13 cellular contexts compared by ENCODE assay signal in the genomic region with DNA sequence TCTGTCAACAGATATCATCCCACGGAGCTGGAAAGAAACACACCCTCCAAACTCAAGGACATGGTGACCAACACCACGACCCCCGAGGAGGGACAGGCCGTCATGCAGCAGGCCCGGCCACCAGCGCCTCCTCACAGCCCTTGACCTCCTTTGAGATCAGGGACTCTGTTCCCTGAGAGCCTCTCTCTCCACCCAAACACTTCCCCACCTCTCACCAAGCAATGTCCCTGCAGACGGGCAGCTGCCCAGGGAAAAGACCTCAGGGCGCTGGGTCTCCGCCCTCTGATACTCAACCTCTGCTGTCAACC. TPM values are rescaled to one million over a fixed set of nuclear protein-coding genes. Genes with fewer than 3 reads are reported as not detected.
DNase-seq lines count a peak whose midpoint lies in the region; ATAC-seq and TF ChIP-seq lines count a peak whose summit lies in the region.
"Had no signal": no experiment of that assay in that cellular context is flagged by ENCODE, and none has a peak within 500 bp of the region (broad histone marks: within the 10 kb centered on the region; RNA-seq: fewer than 3 reads in every experiment).

No MANE protein-coding gene starts in this region.

- no TSS peak for BruUV-seq in MCF 10A (replicated peaks; lab: Mats Ljungman, UMichigan)

- H3K27me3 Mint-ChIP-seq in MCF 10A (ENCODE audit: insufficient read depth, unreplicated experiment), result no peaks in the 10 kb centered on the region
- peaks cover 5% of the 10 kb centered on the region for H3K27me3 Mint-ChIP-seq in T-helper 17 cell
- H3K27me3 Mint-ChIP-seq: activated B cell treated with CpG ODN at 0.5 μM for 24 hours had no signal

- POLR2A ChIA-PET in MCF 10A (lab: Yijun Ruan, JAX), result no interaction called here

- CTCF ChIA-PET in MCF 10A (lab: Yijun Ruan, JAX), result no interaction called here

- peak overlapping the region; percentile 66 to 86 for H3K27ac ChIP-seq in breast epithelium
- H3K27ac ChIP-seq in upper lobe of left lung, result peak overlapping the region; percentile 67 to 84 (median 80)
- H3K27ac ChIP-seq: tibial artery had no signal

- TF ChIP-seq CTCF in breast epithelium (IDR thresholded peaks at IDR 0.05) (no peak), MCF 10A (IDR thresholded peaks at IDR 0.05; ENCODE audit: unreplicated experiment) (no peak), upper lobe of left lung (IDR thresholded peaks at IDR 0.05) (no peak)

- TF ChIP-seq EP300 in upper lobe of left lung (IDR thresholded peaks at IDR 0.05), result no peak

- H3K4me3 ChIP-seq in breast epithelium, result peak overlapping the region in 2 of 3 donors; percentile 42 to 72
- peak overlapping the region in 3 of 4 donors; percentile 39 to 45 (median 45) for H3K4me3 ChIP-seq in upper lobe of left lung
- H3K4me3 ChIP-seq: lung had no signal

- no peaks in the 10 kb centered on the region for H3K4me1 ChIP-seq in breast epithelium
- peaks cover 0 to 23% (median 11%) of the 10 kb centered on the region in 4 donors for H3K4me1 ChIP-seq in upper lobe of left lung
- H3K4me1 ChIP-seq: BE2C had no signal

- H3K27me3 ChIP-seq in breast epithelium (no peaks in the 10 kb centered on the region), upper lobe of left lung (no peaks in the 10 kb centered on the region)
- H3K27me3 ChIP-seq: BE2C, tibial artery had no signal

- H3K36me3 ChIP-seq in breast epithelium (no peaks in the 10 kb centered on the region), upper lobe of left lung (no peaks in the 10 kb centered on the region)
- H3K36me3 ChIP-seq: BE2C, tibial artery had no signal

- H3K27ac Mint-ChIP-seq in MCF 10A (ENCODE audit: low read depth, unreplicated experiment), result no peak overlapping the region
- H3K27ac Mint-ChIP-seq in T-helper 17 cell, result peak overlapping the region; percentile 44
- H3K27ac Mint-ChIP-seq: activated B cell treated with CpG ODN at 0.5 μM for 24 hours had no signal

- H3K9me3 Mint-ChIP-seq in MCF 10A (ENCODE audit: unreplicated experiment), result peaks cover 8% of the 10 kb centered on the region
- H3K9me3 Mint-ChIP-seq: activated B cell treated with CpG ODN at 0.5 μM for 24 hours had no signal

- H3K4me3 Mint-ChIP-seq in MCF 10A (ENCODE audit: unreplicated experiment) (no peak overlapping the region), T-helper 17 cell (peak overlapping the region; percentile 70)
- H3K4me3 Mint-ChIP-seq: activated B cell treated with CpG ODN at 0.5 μM for 24 hours had no signal

- 77 to 85% methylated on average over 8 to 9 of the region's 9 CpGs for WGBS in upper lobe of left lung, 2 donors

- TF ChIP-seq POLR2A in breast epithelium (IDR thresholded peaks at IDR 0.05) (no peak), upper lobe of left lung (IDR thresholded peaks at IDR 0.05) (no peak)

- H3K4me1 Mint-ChIP-seq in MCF 10A (ENCODE audit: insufficient read depth, unreplicated experiment) (no peaks in the 10 kb centered on the region), T-helper 17 cell (peaks cover 26% of the 10 kb centered on the region)

- DNase-seq in breast epithelium (ENCODE audit: low spot score in 2 of 2), result no peak
- no peak for DNase-seq in MCF 10A (ENCODE audit: unreplicated experiment)
- DNase-seq in T-helper 17 cell, result no peak
- no peak for DNase-seq in left colon
- DNase-seq in upper lobe of left lung, result no peak
- no peak for DNase-seq in HPDE6-E6E7 (ENCODE audit: extremely low spot score)
- DNase-seq in activated effector memory CD4-positive, alpha-beta T cell treated with Interleukin-2 at 50 U/mL for 16 hours, result no peak
- DNase-seq: activated B cell treated with CpG ODN at 0.5 μM for 24 hours, BE2C, tibial artery had no signal

- intact Hi-C loops in breast epithelium (cut with DNase I; ENCODE audit: low total_unique reads) (no loop called here), MCF 10A (cut with micrococcal nuclease) (no loop called here), left colon (cut with DNase I, micrococcal nuclease) (no loop called here)

- H3K36me3 Mint-ChIP-seq in MCF 10A (ENCODE audit: insufficient read depth, unreplicated experiment) (no peaks in the 10 kb centered on the region), T-helper 17 cell (ENCODE audit: low read depth) (no peaks in the 10 kb centered on the region)

- ATAC-seq in T-helper 17 cell, result no peak
- peak; percentile 6 for ATAC-seq in left colon
- no peak for ATAC-seq in upper lobe of left lung (ENCODE audit: low FRiP score in 2 of 2)
- no peak for ATAC-seq in HG02763 (IDR thresholded peaks at IDR 0.05; ENCODE audit: unreplicated experiment)

- H3K9me3 ChIP-seq in breast epithelium (no peaks in the 10 kb centered on the region), T-helper 17 cell (ENCODE audit: control insufficient read depth, low read length, poor library complexity, severe bottlenecking) (no peaks in the 10 kb centered on the region), upper lobe of left lung (no peaks in the 10 kb centered on the region)
- H3K9me3 ChIP-seq: BE2C, tibial artery had no signal

RNA-seq across cellular contexts. Expression of gene SCGB2B2, which starts 10.0 kb away (rescaled TPM):
- 1 to 10 TPM in 1 of 3 donors, under 1 TPM in 2; 0.80 to 5.6 (median 0.98) TPM for total RNA-seq in breast epithelium
- not detected in 2 replicates for total RNA-seq in MCF 10A (2022)
- under 1 TPM in 1 of 2 donors, not detected in 1; 0.82 TPM for total RNA-seq in T-helper 17 cell
- total RNA-seq in left colon, result under 1 TPM; 0.59 to 0.61 TPM
- total RNA-seq in upper lobe of left lung, result 1 to 10 TPM in 4 of 6 donors, under 1 TPM in 2; 0.47 to 4.6 (median 1.7) TPM
- total RNA-seq: RPMI7951 had no signal

RNA-seq across cellular contexts. Expression of gene ZNF302, which starts 10.6 kb away (rescaled TPM):
- 10 to 100 TPM; 24.2 to 54.2 (median 33.1) TPM for total RNA-seq in breast epithelium
- total RNA-seq in MCF 10A (2022), result 3.9 and 4.9 TPM in 2 replicates
- total RNA-seq in T-helper 17 cell, result 10 to 100 TPM in 1 of 2 donors, 1 to 10 TPM in 1; 9.0 to 11.5 TPM
- 10 to 100 TPM; 14.6 to 15.4 TPM for total RNA-seq in left colon
- 10 to 100 TPM; 14.0 to 30.7 (median 26.2) TPM for total RNA-seq in upper lobe of left lung
